Comparison of ENCODE assay signal across 1 cellular context in the genomic region with DNA sequence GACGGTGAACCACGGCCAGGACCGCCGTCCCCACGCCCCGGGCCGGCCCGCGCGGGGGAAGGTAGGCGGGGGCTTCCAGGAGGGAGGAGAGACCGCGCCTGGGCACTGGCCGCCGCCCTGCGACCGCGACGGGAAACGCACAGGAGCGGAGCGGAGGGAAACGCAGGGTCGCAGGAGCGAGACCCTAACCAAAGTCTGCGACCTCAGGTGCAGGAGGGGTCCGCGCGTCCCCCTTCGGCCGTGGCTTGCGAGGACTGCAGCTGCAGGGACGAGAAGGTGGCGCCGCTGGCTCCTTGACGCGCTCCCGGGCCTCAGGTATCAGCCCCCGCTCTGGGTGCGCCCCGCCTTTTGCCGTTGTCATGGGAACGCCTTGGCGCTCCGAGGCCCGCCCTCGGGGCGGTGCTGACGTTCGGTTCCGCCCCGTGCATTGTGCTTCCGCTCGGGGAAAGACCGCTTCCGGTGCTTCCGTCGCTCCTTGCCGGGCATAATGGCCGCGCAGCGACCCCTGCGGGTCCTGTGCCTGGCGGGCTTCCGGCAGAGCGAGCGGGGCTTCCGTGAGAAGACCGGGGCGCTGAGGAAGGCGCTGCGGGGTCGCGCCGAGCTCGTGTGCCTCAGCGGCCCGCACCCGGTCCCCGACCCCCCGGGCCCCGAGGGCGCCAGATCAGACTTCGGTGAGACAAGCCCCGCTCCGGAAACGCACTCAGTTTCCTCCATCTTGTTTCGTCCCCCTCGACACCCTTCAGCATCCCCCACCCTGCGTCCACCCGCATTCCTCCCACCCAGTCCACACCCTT.
TF ChIP-seq lines count a peak whose summit lies in the region.

OVCA2 (plus strand) TSS at position 462 of the 794 bp plus-strand sequence; CDS start at position 488, 26 bp downstream.

TF ChIP-seq in K562, 482 proteins besides CTCF, POLR2A, EP300 and RAD21 (continued from another document):
- TF ChIP-seq, protein P1, sequence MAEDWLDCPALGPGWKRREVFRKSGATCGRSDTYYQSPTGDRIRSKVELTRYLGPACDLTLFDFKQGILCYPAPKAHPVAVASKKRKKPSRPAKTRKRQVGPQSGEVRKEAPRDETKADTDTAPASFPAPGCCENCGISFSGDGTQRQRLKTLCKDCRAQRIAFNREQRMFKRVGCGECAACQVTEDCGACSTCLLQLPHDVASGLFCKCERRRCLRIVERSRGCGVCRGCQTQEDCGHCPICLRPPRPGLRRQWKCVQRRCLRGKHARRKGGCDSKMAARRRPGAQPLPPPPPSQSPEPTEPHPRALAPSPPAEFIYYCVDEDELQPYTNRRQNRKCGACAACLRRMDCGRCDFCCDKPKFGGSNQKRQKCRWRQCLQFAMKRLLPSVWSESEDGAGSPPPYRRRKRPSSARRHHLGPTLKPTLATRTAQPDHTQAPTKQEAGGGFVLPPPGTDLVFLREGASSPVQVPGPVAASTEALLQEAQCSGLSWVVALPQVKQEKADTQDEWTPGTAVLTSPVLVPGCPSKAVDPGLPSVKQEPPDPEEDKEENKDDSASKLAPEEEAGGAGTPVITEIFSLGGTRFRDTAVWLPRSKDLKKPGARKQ (CRISPR knock-in tag; IDR thresholded peaks at IDR 0.05): no peak
- TF ChIP-seq FOXK1 (CRISPR knock-in tag; IDR thresholded peaks at IDR 0.05; ENCODE audit: borderline replicate concordance) (no peak), TCF15 (CRISPR knock-in tag; IDR thresholded peaks at IDR 0.05) (no peak), FOXM1 (IDR thresholded peaks at IDR 0.05; ENCODE audit: low read depth) (no peak), FOXM1 (CRISPR knock-in tag; IDR thresholded peaks at IDR 0.05; ENCODE audit: low read depth) (no peak), NCOR1 (IDR thresholded peaks at IDR 0.05) (no peak), RBM14 (IDR thresholded peaks at IDR 0.05; ENCODE audit: borderline replicate concordance, insufficient read depth, low read depth, low read length) (no peak), SIRT6 (IDR thresholded peaks at IDR 0.05; ENCODE audit: low read depth, low read length) (no peak), ZNF583 (CRISPR knock-in tag; IDR thresholded peaks at IDR 0.05) (no peak), WHSC1 (IDR thresholded peaks at IDR 0.05; ENCODE audit: low read length) (no peak), KLF6 (CRISPR knock-in tag; IDR thresholded peaks at IDR 0.05; ENCODE audit: borderline replicate concordance) (no peak), NCOA6 (IDR thresholded peaks at IDR 0.05) (no peak), LARP7 (IDR thresholded peaks at IDR 0.05) (no peak)
- TF ChIP-seq, protein P2, sequence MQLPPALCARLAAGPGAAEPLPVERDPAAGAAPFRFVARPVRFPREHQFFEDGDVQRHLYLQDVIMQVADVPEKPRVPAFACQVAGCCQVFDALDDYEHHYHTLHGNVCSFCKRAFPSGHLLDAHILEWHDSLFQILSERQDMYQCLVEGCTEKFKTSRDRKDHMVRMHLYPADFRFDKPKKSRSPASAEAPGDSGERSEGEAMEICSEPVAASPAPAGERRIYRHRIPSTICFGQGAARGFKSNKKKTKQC (CRISPR knock-in tag; IDR thresholded peaks at IDR 0.05): no peak
